In the genomic region with DNA sequence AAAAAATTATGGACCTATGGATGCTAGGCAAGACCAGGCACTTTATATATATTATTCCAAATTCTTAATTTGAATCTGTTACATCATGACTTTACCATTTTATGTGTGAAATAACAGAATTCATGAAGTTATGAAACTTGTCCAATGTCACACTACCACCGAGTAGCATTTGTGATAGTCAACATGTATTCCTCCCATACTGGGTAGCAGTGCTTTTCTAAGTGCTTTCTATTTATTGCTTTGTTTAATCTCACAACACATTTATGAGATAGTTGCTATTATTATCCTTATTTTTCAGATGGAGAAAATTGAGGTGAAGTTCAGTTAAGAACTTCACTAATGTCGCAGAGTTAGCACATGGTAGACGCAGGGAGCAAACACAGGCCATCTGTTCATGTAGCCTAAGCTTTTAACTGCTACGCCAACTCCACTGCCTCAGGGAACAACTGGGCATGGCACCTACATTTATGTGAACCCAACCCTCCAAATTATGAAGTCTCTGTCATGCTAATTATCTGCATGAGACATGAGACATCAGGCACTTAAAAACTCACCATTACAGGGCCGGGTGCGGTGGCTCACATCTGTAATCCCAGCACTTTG, we compare ENCODE assay signal across 1 cellular context.
TF ChIP-seq lines count a peak whose summit lies in the region.

No MANE protein-coding gene starts in this region.

TF ChIP-seq in HepG2, 621 proteins besides CTCF, POLR2A, EP300 and RAD21 (continued from another document):
- TF ChIP-seq, protein P1, sequence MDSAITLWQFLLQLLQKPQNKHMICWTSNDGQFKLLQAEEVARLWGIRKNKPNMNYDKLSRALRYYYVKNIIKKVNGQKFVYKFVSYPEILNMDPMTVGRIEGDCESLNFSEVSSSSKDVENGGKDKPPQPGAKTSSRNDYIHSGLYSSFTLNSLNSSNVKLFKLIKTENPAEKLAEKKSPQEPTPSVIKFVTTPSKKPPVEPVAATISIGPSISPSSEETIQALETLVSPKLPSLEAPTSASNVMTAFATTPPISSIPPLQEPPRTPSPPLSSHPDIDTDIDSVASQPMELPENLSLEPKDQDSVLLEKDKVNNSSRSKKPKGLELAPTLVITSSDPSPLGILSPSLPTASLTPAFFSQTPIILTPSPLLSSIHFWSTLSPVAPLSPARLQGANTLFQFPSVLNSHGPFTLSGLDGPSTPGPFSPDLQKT (CRISPR knock-in tag; IDR thresholded peaks at IDR 0.05; ENCODE audit: borderline replicate concordance): no peak
- TF ChIP-seq, protein P2, sequence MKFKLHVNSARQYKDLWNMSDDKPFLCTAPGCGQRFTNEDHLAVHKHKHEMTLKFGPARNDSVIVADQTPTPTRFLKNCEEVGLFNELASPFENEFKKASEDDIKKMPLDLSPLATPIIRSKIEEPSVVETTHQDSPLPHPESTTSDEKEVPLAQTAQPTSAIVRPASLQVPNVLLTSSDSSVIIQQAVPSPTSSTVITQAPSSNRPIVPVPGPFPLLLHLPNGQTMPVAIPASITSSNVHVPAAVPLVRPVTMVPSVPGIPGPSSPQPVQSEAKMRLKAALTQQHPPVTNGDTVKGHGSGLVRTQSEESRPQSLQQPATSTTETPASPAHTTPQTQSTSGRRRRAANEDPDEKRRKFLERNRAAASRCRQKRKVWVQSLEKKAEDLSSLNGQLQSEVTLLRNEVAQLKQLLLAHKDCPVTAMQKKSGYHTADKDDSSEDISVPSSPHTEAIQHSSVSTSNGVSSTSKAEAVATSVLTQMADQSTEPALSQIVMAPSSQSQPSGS (CRISPR knock-in tag; IDR thresholded peaks at IDR 0.05): no peak
- TF ChIP-seq ZNF20 (CRISPR knock-in tag; IDR thresholded peaks at IDR 0.05) (no peak), NCOR1 (IDR thresholded peaks at IDR 0.05; ENCODE audit: borderline replicate concordance, low read length) (no peak), CEBPG (CRISPR knock-in tag; IDR thresholded peaks at IDR 0.05) (no peak), ZNF121 (CRISPR knock-in tag; IDR thresholded peaks at IDR 0.05) (no peak)
